ENCODE assay signal across 1 cellular context in genomic region chr2:144267209-144267608, GRCh38.
TF ChIP-seq lines count a peak whose summit lies in the region.

No MANE protein-coding gene starts in this region.

TF ChIP-seq in SK-N-SH treated with all-trans-retinoic acid at 6 μM for 48 hours, 23 proteins besides CTCF, POLR2A, EP300 and RAD21 (continued from another document):
- TF ChIP-seq POU6F1 (CRISPR knock-in tag; IDR thresholded peaks at IDR 0.05; ENCODE audit: borderline replicate concordance, low read depth) (no peak), TSHZ2 (CRISPR knock-in tag; IDR thresholded peaks at IDR 0.05) (no peak)
